8 cellular contexts compared by ENCODE assay signal in the genomic region with DNA sequence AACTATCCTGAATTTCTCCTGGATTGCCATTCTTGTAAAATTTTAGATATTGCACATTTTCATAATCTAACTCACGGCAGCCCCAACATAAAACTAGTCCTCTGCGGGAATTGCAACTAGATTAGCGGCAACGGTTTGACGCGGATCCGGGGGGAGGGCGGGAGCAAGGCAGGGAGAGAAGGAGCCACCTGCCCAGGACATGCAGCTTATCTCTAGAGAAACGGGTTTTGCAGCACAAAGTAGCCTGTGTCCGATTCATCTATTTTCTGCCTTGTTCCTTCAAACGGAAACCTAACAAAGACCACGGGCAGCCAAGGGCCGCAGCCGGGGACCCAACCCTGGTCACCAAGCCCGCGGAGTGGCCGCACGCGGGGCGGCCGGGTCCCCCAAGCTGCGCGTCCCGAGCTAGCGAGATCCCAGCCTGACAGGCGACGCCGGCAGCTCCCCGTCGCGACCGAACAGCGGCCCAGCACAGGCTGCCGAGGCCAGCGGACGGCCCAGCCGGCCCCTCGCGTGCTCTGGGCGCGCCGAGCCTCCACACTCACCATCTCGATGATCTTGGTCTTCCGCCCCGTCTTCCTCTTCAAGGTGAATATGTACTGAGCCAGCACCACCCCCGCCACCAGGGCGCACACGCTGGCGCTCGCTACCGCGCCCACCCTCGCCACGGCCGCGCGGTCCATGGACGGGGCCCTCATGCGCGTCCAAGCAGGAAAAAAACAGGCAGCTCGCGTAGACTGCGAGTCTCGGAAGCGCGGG. TPM values are rescaled to one million over a fixed set of nuclear protein-coding genes. Genes with fewer than 3 reads are reported as not detected.
DNase-seq lines count a peak whose midpoint lies in the region; ATAC-seq and TF ChIP-seq lines count a peak whose summit lies in the region.

Gene NT5C3A, minus strand, starts transcription at position 754 of the 759 bp plus-strand sequence. Its CDS starts 71 bp downstream, at position 683.

- DNase-seq in NCI-H1417 (lab: John Stamatoyannopoulos, UW) (peak in 2 of 3 experiments; percentile 44 to 87), NCI-H1417 treated with DMSO at 0.1 percent for 48 hours (lab: John Stamatoyannopoulos, UW) (no peak), H9 (no peak), WTC11 (ENCODE audit: low spot score) (peak; percentile 36), endodermal cell (peak; percentile 77), mesenteric fat pad (ENCODE audit: low spot score) (no peak)

- no peaks in the 10 kb centered on the region for H3K9me2 ChIP-seq in Loucy (replicated peaks; ENCODE audit: low read depth, low read length)

- H3K9me3 ChIP-seq in H9 (ENCODE audit: control insufficient read depth, low read depth, low read length) (no peaks in the 10 kb centered on the region), Loucy (ENCODE audit: insufficient read depth, low read depth, low read length) (no peaks in the 10 kb centered on the region), endodermal cell (ENCODE audit: control insufficient read depth, low read length) (peaks cover 14% of the 10 kb centered on the region)

- peak within 1 kb of the TSS; percentile 73 for H3K4me2 ChIP-seq in H9 (ENCODE audit: insufficient read depth, insufficient read length, low read length)
- peak within 1 kb of the TSS; percentile 93 for H3K4me2 ChIP-seq in Loucy (ENCODE audit: low read depth, low read length, poor library complexity, severe bottlenecking)

- H2BK15ac ChIP-seq in H9 (ENCODE audit: low read depth, low read length): no peak within 1 kb of the TSS

- H3K9ac ChIP-seq in H9 (ENCODE audit: extremely low read depth, insufficient read length, low read length): peak within 1 kb of the TSS; percentile 86
- H3K9ac ChIP-seq in Loucy (ENCODE audit: low read depth, low read length, poor library complexity, severe bottlenecking): peak within 1 kb of the TSS; percentile 84
- peak within 1 kb of the TSS; percentile 67 for H3K9ac ChIP-seq in endodermal cell (ENCODE audit: extremely low read depth, low read length, poor library complexity, severe bottlenecking)

- peak within 1 kb of the TSS; percentile 83 for H3K18ac ChIP-seq in H9 (ENCODE audit: insufficient read length, low read depth, low read length)

- H3K56ac ChIP-seq in H9 (ENCODE audit: insufficient read length, low read depth, low read length): no peak within 1 kb of the TSS

- POLR2A ChIA-PET in WTC11 (lab: Charles Lee): interaction anchor here (0.6 to 0.9 kb wide), 3 partner anchors 30 to 567 kb away, joined by 3 to 5 read pairs (median 3); partner anchors contain the start of gene AVL9

- no peaks in the 10 kb centered on the region for H4K20me1 ChIP-seq in H9 (ENCODE audit: control insufficient read depth, insufficient read depth, insufficient read length)
- H4K20me1 ChIP-seq in Loucy (ENCODE audit: insufficient read depth, low read length, poor library complexity, severe bottlenecking): peaks cover 48% of the 10 kb centered on the region

- H3K27ac ChIP-seq in H9 (ENCODE audit: insufficient read length, low read depth, low read length) (no peak within 1 kb of the TSS), endodermal cell (ENCODE audit: low read depth, low read length) (peak within 1 kb of the TSS; percentile 93)

- H2BK120ac ChIP-seq in H9 (ENCODE audit: low read depth, low read length, poor library complexity, severe bottlenecking): no peak within 1 kb of the TSS

- peaks cover 3% of the 10 kb centered on the region for H3K27me3 Mint-ChIP-seq in H9 (ENCODE audit: low read depth)
- no peaks in the 10 kb centered on the region; the same call in none of the 2 replicates for H3K27me3 Mint-ChIP-seq in WTC11 (ENCODE audit: low read depth)
- H3K27me3 Mint-ChIP-seq in endodermal cell (ENCODE audit: insufficient read depth): no peaks in the 10 kb centered on the region
- H3K27me3 Mint-ChIP-seq in stimulated activated memory B cell treated with anti-CD40 and anti-IgM and Interleukin-4, amounts not matched to agents 10 μg/mL and 1 μg/mL and 100 μg/mL, for 72 hours: no peaks in the 10 kb centered on the region

- H3K36me3 ChIP-seq in Loucy (ENCODE audit: insufficient read depth, low read length) (no peaks in the 10 kb centered on the region), endodermal cell (ENCODE audit: control insufficient read depth, insufficient read depth, low read length) (peaks cover under 1% of the 10 kb centered on the region)

- H3K79me2 ChIP-seq in H9 (ENCODE audit: insufficient read depth, low read length) (peaks cover 15% of the 10 kb centered on the region), Loucy (ENCODE audit: insufficient read depth, low read length) (peaks cover 51% of the 10 kb centered on the region)

- no peak within 1 kb of the TSS for H3K4ac ChIP-seq in H9 (ENCODE audit: low read depth, low read length)

- H3F3A ChIP-seq in Loucy (ENCODE audit: low read depth): no peaks in the 10 kb centered on the region

- H3K79me1 ChIP-seq in H9 (ENCODE audit: insufficient read depth, low read depth, low read length, poor library complexity, severe bottlenecking): peaks cover 4% of the 10 kb centered on the region

- H3K4me1 ChIP-seq in H9 (ENCODE audit: insufficient read depth, low read length) (peaks cover 2% of the 10 kb centered on the region; the same call in 1 of the 2 replicates), Loucy (ENCODE audit: insufficient read depth, low read length, poor library complexity, severe bottlenecking) (peaks cover 45% of the 10 kb centered on the region), endodermal cell (ENCODE audit: control insufficient read depth, insufficient read depth, low read length) (peaks cover 3% of the 10 kb centered on the region)

- no peak within 1 kb of the TSS for H2AK5ac ChIP-seq in H9 (ENCODE audit: insufficient read length, low read length)

- H3K27me3 ChIP-seq in H9 (ENCODE audit: insufficient read depth, low read length) (no peaks in the 10 kb centered on the region), Loucy (ENCODE audit: insufficient read depth, low read length, poor library complexity, severe bottlenecking) (no peaks in the 10 kb centered on the region), endodermal cell (ENCODE audit: control insufficient read depth, insufficient read depth, low read length, poor library complexity, severe bottlenecking) (no peaks in the 10 kb centered on the region)

- H3K4me3 ChIP-seq in Loucy (ENCODE audit: low read length, poor library complexity, severe bottlenecking) (peak within 1 kb of the TSS; percentile 91), endodermal cell (ENCODE audit: low read length) (peak within 1 kb of the TSS; percentile 98)

- WGBS in H9 (ENCODE audit: extremely low coverage, insufficient read length, low lambda C conversion rate): no CpG with 5 or more reads among the region's 66 CpGs
- WGBS in endodermal cell (ENCODE audit: insufficient coverage in 1 of 2, insufficient read length in 1 of 2), 2 experiments: 0% methylated on average over 35 to 66 of the region's 66 CpGs

- ATAC-seq in WTC11: peak; percentile 0; the same call in 1 of the 2 replicates
- peak; percentile 0 for ATAC-seq in stimulated activated memory B cell treated with anti-CD40 and anti-IgM and Interleukin-4, amounts not matched to agents 10 μg/mL and 1 μg/mL and 100 μg/mL, for 72 hours

- no peak within 1 kb of the TSS for H4K8ac ChIP-seq in H9 (replicated peaks; ENCODE audit: insufficient read length, low read depth, low read length)

- H3K9me3 Mint-ChIP-seq in H9: peaks cover 29 to 30% of the 10 kb centered on the region in 2 experiments
- peaks cover 24% of the 10 kb centered on the region for H3K9me3 Mint-ChIP-seq in WTC11
- H3K9me3 Mint-ChIP-seq in endodermal cell: peaks cover 30% of the 10 kb centered on the region
- peaks cover 4% of the 10 kb centered on the region for H3K9me3 Mint-ChIP-seq in stimulated activated memory B cell treated with anti-CD40 and anti-IgM and Interleukin-4, amounts not matched to agents 10 μg/mL and 1 μg/mL and 100 μg/mL, for 72 hours

- no peak within 1 kb of the TSS for H2BK12ac ChIP-seq in H9 (ENCODE audit: insufficient read length, low read depth, low read length)

- no peak within 1 kb of the TSS for H2BK5ac ChIP-seq in H9 (ENCODE audit: insufficient read length, low read length)

- H4K91ac ChIP-seq in H9 (ENCODE audit: insufficient read length, low read depth, low read length): no peak within 1 kb of the TSS

- H3K4me1 Mint-ChIP-seq in H9: peaks cover 3 to 17% of the 10 kb centered on the region in 2 experiments; a peak in 3 of 4 replicates
- peaks cover 18% of the 10 kb centered on the region for H3K4me1 Mint-ChIP-seq in WTC11
- peaks cover 10% of the 10 kb centered on the region for H3K4me1 Mint-ChIP-seq in endodermal cell
- H3K4me1 Mint-ChIP-seq in stimulated activated memory B cell treated with anti-CD40 and anti-IgM and Interleukin-4, amounts not matched to agents 10 μg/mL and 1 μg/mL and 100 μg/mL, for 72 hours: peaks cover 39% of the 10 kb centered on the region

- no peaks in the 10 kb centered on the region for H3K23me2 ChIP-seq in H9 (ENCODE audit: insufficient read length, low read depth, low read length, poor library complexity, severe bottlenecking)

- no peak within 1 kb of the TSS for H4K5ac ChIP-seq in H9 (ENCODE audit: insufficient read length, low read depth, low read length)

- H3K14ac ChIP-seq in H9 (ENCODE audit: insufficient read depth, low read length): peak within 1 kb of the TSS; percentile 68

- CTCF ChIA-PET in WTC11 (lab: Charles Lee): interaction anchor here (0.8 to 3.0 kb wide), 7 partner anchors 13 to 216 kb away, joined by 3 to 26 read pairs (median 3); partner anchors contain the start of genes FKBP9 and RP9

- TF ChIP-seq CTCF in H9 (conservative IDR thresholded peaks at IDR 0.05): no peak
- TF ChIP-seq CTCF in Loucy (conservative IDR thresholded peaks at IDR 0.05; ENCODE audit: low read length): no peak
- TF ChIP-seq CTCF in WTC11 (IDR thresholded peaks at IDR 0.05): no peak
- peak; percentile 24 for TF ChIP-seq CTCF in endodermal cell (conservative IDR thresholded peaks at IDR 0.05)

- H3K23ac ChIP-seq in H9 (ENCODE audit: insufficient read length, low read depth, low read length): no peak within 1 kb of the TSS

- H2AFZ ChIP-seq in H9 (ENCODE audit: low read length) (peak within 1 kb of the TSS; percentile 79), Loucy (ENCODE audit: low read length) (peak within 1 kb of the TSS; percentile 98)

- H3K4me3 Mint-ChIP-seq in H9: peak within 1 kb of the TSS; percentile 96 to 99
- H3K4me3 Mint-ChIP-seq in WTC11: peak within 1 kb of the TSS; percentile 90
- peak within 1 kb of the TSS; percentile 91 for H3K4me3 Mint-ChIP-seq in endodermal cell
- H3K4me3 Mint-ChIP-seq in stimulated activated memory B cell treated with anti-CD40 and anti-IgM and Interleukin-4, amounts not matched to agents 10 μg/mL and 1 μg/mL and 100 μg/mL, for 72 hours: peak within 1 kb of the TSS; percentile 84

- H3K36me3 Mint-ChIP-seq in H9 (ENCODE audit: insufficient read depth in 1 of 3, low read depth in 3 of 3) (peaks cover 11 to 29% (median 13%) of the 10 kb centered on the region in 3 experiments), WTC11 (peaks cover 18% of the 10 kb centered on the region), endodermal cell (ENCODE audit: low read depth) (peaks cover 18% of the 10 kb centered on the region)
- H3K36me3 Mint-ChIP-seq in stimulated activated memory B cell treated with anti-CD40 and anti-IgM and Interleukin-4, amounts not matched to agents 10 μg/mL and 1 μg/mL and 100 μg/mL, for 72 hours: peaks cover 14% of the 10 kb centered on the region

- no peak within 1 kb of the TSS for H2BK20ac ChIP-seq in H9 (ENCODE audit: low read depth, low read length, poor library complexity, severe bottlenecking)

- H3K27ac Mint-ChIP-seq in H9 (peak within 1 kb of the TSS; percentile 96 to 99 (median 99)), WTC11 (peak within 1 kb of the TSS; percentile 92), endodermal cell (peak within 1 kb of the TSS; percentile 95)
- peak within 1 kb of the TSS; percentile 89 for H3K27ac Mint-ChIP-seq in stimulated activated memory B cell treated with anti-CD40 and anti-IgM and Interleukin-4, amounts not matched to agents 10 μg/mL and 1 μg/mL and 100 μg/mL, for 72 hours

- no peak within 1 kb of the TSS for H3T11ph ChIP-seq in H9 (ENCODE audit: low read length)

RNA-seq across cellular contexts. Expression of gene NT5C3A, which starts in this region (rescaled TPM):
- total RNA-seq in H9 (2021) (22.1 and 22.9 TPM in 2 replicates), WTC11 (2021) (15.0 to 18.6 TPM (median 15.9 TPM) in 3 replicates), endodermal cell (10 to 100 TPM; 17.5 to 22.1 TPM), mesenteric fat pad (18.5 TPM)
- 29.1 TPM for polyA plus RNA-seq in endodermal cell (2013, experiment 1 of 2)
- 26.7 TPM for polyA plus RNA-seq in endodermal cell (2013, experiment 2 of 2)

Comparison
In these comparisons a context has a peak if more than half of its experiments do, and no peak if none do; other contexts are left out.
1. DNase-seq: peak in NCI-H1417 (2 of 3), WTC11 (single experiment) and endodermal cell (single experiment); none in NCI-H1417 treated with DMSO at 0.1 percent for 48 hours (single experiment), H9 (single experiment) and mesenteric fat pad (single experiment).
2. Peak in every context shown above with its lines, with median percentiles within 50 percentile points of each other: H3K9ac ChIP-seq, H3K27ac Mint-ChIP-seq and H3K4me3 Mint-ChIP-seq.